In the genomic region with DNA sequence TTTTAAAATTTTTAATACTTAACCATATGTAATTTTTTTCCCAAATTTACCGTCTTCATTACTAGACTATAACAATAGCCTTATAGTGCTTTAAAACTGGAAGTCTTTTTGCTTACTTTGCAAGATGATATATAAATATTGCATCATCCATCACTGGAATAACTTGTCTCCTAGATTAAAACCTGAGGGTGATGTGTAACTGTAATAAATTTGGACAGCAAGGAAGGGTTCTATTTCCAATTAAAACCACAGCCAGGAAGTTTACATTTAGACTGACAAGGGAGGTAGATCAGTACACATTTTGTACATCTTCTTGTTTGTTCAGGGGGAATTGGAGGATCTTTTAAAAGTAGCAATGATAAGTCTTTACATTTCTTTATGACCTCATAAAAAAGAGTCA, we compare ENCODE assay signal across 19 cellular contexts. TPM values are rescaled to one million over a fixed set of nuclear protein-coding genes. Genes with fewer than 3 reads are reported as not detected.
DNase-seq lines count a peak whose midpoint lies in the region; FAIRE-seq and TF ChIP-seq lines count a peak whose summit lies in the region.
"Had no signal": no experiment of that assay in that cellular context is flagged by ENCODE, and none has a peak within 500 bp of the region (broad histone marks: within the 10 kb centered on the region; RNA-seq: fewer than 3 reads in every experiment).

No MANE protein-coding gene starts in this region.

- H3K9ac ChIP-seq in H1 (replicated peaks in 1 of 4; ENCODE audit: extremely low read depth in 1 of 4, low read depth in 3 of 4, low read length in 3 of 4), result no peak overlapping the region

- TF ChIP-seq EP300 in H1 (IDR thresholded peaks at IDR 0.05; ENCODE audit: borderline replicate concordance in 1 of 2, low read depth in 2 of 2, low read length in 2 of 2), result no peak

- H3K79me2 ChIP-seq in H1 (ENCODE audit: control insufficient read depth in 1 of 2, insufficient read depth in 2 of 2, low read length in 2 of 2), result no peaks in the 10 kb centered on the region

- H2AK5ac ChIP-seq in H1 (ENCODE audit: low read depth, low read length), result no peak overlapping the region

- POLR2A ChIA-PET in H1 (lab: Charles Lee; ENCODE audit: partially characterized antibody), result no interaction called here

- TF ChIP-seq RAD21 in H1 (IDR thresholded peaks at IDR 0.05 in 1 of 2, conservative IDR thresholded peaks at IDR 0.05 in 1 of 2; ENCODE audit: low read depth in 2 of 2, low read length in 2 of 2), result no peak

- H3K23ac ChIP-seq in H1 (ENCODE audit: insufficient read length), result no peak overlapping the region

- H4K20me1 ChIP-seq in H1 (replicated peaks in 1 of 2; ENCODE audit: control insufficient read depth in 1 of 2, insufficient read depth in 2 of 2, low read length in 2 of 2), result no peaks in the 10 kb centered on the region

- no peak overlapping the region for H2BK15ac ChIP-seq in H1 (ENCODE audit: low read length)

- H2BK12ac ChIP-seq in H1 (ENCODE audit: low read depth, low read length), result no peak overlapping the region

- H2BK5ac ChIP-seq in H1 (ENCODE audit: low read depth, low read length), result no peak overlapping the region

- H3K36me3 ChIP-seq in H1 (ENCODE audit: control insufficient read depth in 2 of 4, insufficient read depth in 4 of 4, low read length in 3 of 4), result no peaks in the 10 kb centered on the region

- H3K4me1 ChIP-seq in H1 (replicated peaks in 1 of 4; ENCODE audit: control insufficient read depth in 3 of 4, insufficient read depth in 4 of 4, low read length in 3 of 4), result no peaks in the 10 kb centered on the region

- TF ChIP-seq POLR2A in H1 (IDR thresholded peaks at IDR 0.05; ENCODE audit: control extremely low read depth in 1 of 2, low read depth in 2 of 2, low read length in 2 of 2), result no peak

- H3K4me3 ChIP-seq in H1 (ENCODE audit: extremely low read depth in 1 of 4, insufficient read depth in 2 of 4, low read depth in 3 of 4, low read length in 4 of 4), result no peak overlapping the region

- WGBS in H1 (ENCODE audit: extremely low coverage in 1 of 2, insufficient coverage in 1 of 2, insufficient read length in 1 of 2, insufficient replicate concordance in 2 of 2, low coverage in 1 of 2, low lambda C conversion rate in 2 of 2, missing lambda C conversion rate in 1 of 2), 2 experiments, result 100% methylated on average over 1 of the region's 1 CpG; no CpG with 5 or more reads in 1 of the 2 experiments

- no peaks in the 10 kb centered on the region; the same call in 1 of the 2 replicates for H3K23me2 ChIP-seq in H1 (ENCODE audit: low read depth, low read length)

- no peak overlapping the region for H3K56ac ChIP-seq in H1 (replicated peaks; ENCODE audit: insufficient read length, low read depth, low read length)

- H3K18ac ChIP-seq in H1 (ENCODE audit: extremely low read depth, low read length), result no peak overlapping the region

- no peak overlapping the region for H4K5ac ChIP-seq in H1 (ENCODE audit: insufficient read length, low read depth, low read length)

- no peak overlapping the region for H2BK120ac ChIP-seq in H1 (replicated peaks; ENCODE audit: low read depth, low read length)

- no peak overlapping the region for H3K14ac ChIP-seq in H1 (ENCODE audit: insufficient read length)

- no peak overlapping the region for H2AFZ ChIP-seq in H1 (ENCODE audit: low read length)

- peak overlapping the region; percentile 12; the same call in 1 of the 2 replicates for H3K27ac ChIP-seq in 22Rv1
- no peak overlapping the region for H3K27ac ChIP-seq in H1 (ENCODE audit: low read depth, low read length)
- H3K27ac ChIP-seq: C4-2B had no signal

- H4K91ac ChIP-seq in H1 (replicated peaks; ENCODE audit: insufficient read length, low read length), result no peak overlapping the region

- no peaks in the 10 kb centered on the region for H3K27me3 ChIP-seq in H1 (replicated peaks in 1 of 4; ENCODE audit: control insufficient read depth in 3 of 4, extremely low read depth in 1 of 4, insufficient read depth in 3 of 4, low read length in 3 of 4)

- CTCF ChIA-PET in H1 (lab: Charles Lee; ENCODE audit: partially characterized antibody), result interaction anchor here (0.7 to 3.1 kb wide), 3 partner anchors 13 to 590 kb away, joined by 3 to 12 read pairs (median 3); no protein-coding TSS in a partner anchor

- H2BK20ac ChIP-seq in H1 (ENCODE audit: low read length), result no peak overlapping the region

- no peak overlapping the region for H3K4me2 ChIP-seq in H1 (ENCODE audit: insufficient read depth in 1 of 2, low read depth in 2 of 2, low read length in 2 of 2)

- no peaks in the 10 kb centered on the region for H3K9me3 ChIP-seq in H1 (ENCODE audit: insufficient read depth in 2 of 2, low read depth in 1 of 2, low read length in 1 of 2)

- H3K79me1 ChIP-seq in H1 (ENCODE audit: low read depth, low read length), result no peaks in the 10 kb centered on the region

- H3K4ac ChIP-seq in H1 (replicated peaks; ENCODE audit: insufficient read length, low read depth, low read length), result no peak overlapping the region

- DNase-seq in DMS53 treated with DMSO at 0.1 percent for 48 hours (lab: John Stamatoyannopoulos, UW; ENCODE audit: unreplicated experiment), result peak; percentile 13
- DNase-seq in OCI-M1 (lab: John Stamatoyannopoulos, UW), result peak; percentile 49
- DNase-seq in H1 (ENCODE audit: low read depth in 1 of 2, low spot score in 2 of 2), result no peak
- no peak for DNase-seq in ureter (ENCODE audit: low spot score)
- no peak for DNase-seq in islet precursor cell
- no peak for DNase-seq in stimulated activated CD4-positive, alpha-beta T cell treated with anti-CD3 and anti-CD28 coated beads, Interleukin-2, amount 100 ng/mL, for 24 hours
- DNase-seq: AML-193; DMS79 treated with DMSO at 0.1 percent for 48 hours; KG1; NCI-H1417 treated with DMSO at 0.1 percent for 48 hours; NCI-H187 treated with DMSO at 0.1 percent for 48 hours; NCI-H748 treated with DMSO at 0.1 percent for 48 hours; NK-92 treated with Interleukin-12 subunit alpha and Interleukin-12 subunit beta, amount 100 ng/mL, for 24 hours; Right ventricle myocardium superior; T-helper 1 cell had no signal

- no peak for TF ChIP-seq CTCF in 22Rv1 (IDR thresholded peaks at IDR 0.05)
- TF ChIP-seq CTCF in H1 (IDR thresholded peaks at IDR 0.05; ENCODE audit: control extremely low read depth in 1 of 3, insufficient read depth in 1 of 3, low read depth in 1 of 3, low read length in 3 of 3), result no peak

- no peak overlapping the region for H4K8ac ChIP-seq in H1 (ENCODE audit: extremely low read depth, insufficient read depth, low read length)

- no peak for FAIRE-seq in H1 (lab: Jason Lieb, UNC)
- FAIRE-seq: D721Med, G401.6 had no signal

TF ChIP-seq in H1, 55 proteins besides CTCF, POLR2A, EP300 and RAD21:
- 0 out of 2 replicates have a peak, but pooled peaks have one; percentile 6 for TF ChIP-seq CEBPB (IDR thresholded peaks at IDR 0.05; ENCODE audit: low read depth, low read length)
- TF ChIP-seq POLR2AphosphoS5 (IDR thresholded peaks at IDR 0.05; ENCODE audit: low read depth, low read length), result no peak
- no peak for TF ChIP-seq POU5F1 (IDR thresholded peaks at IDR 0.05; ENCODE audit: low read depth, low read length)

RNA-seq across cellular contexts. Expression of gene NTNG1, which starts 21.9 kb away (rescaled TPM):
- 3.4 and 4.1 TPM in 2 replicates for total RNA-seq in H1 (2021; fragmentation: NEBNext Ultra II Directional; extraction: Animal tissue kit (Norgen Biotek cat#: 25700))
- 0.83 and 1.2 TPM in 2 replicates for polyA plus RNA-seq in H1 (2011; rRNA removed)
- 1.2 TPM for polyA plus RNA-seq in H1 (2011; cell fraction: cytosol; rRNA removed)
- polyA plus RNA-seq in H1 (2011; cell fraction: nucleus; rRNA removed), result 1.4 TPM
- polyA plus RNA-seq in H1 (2012, experiment 1 of 2), result 0.62 to 1.7 TPM (median 0.97 TPM) in 4 replicates
- 0.20 TPM for polyA plus RNA-seq in H1 (2012, experiment 2 of 2)
- 2.6 TPM for polyA plus RNA-seq in H1 (2013, experiment 1 of 2)
- 2.9 TPM for polyA plus RNA-seq in H1 (2013, experiment 2 of 2)
- polyA minus RNA-seq in H1 (2011; rRNA and poly(A)+ RNA removed), result 3.4 and 3.7 TPM in 2 replicates
- polyA minus RNA-seq in H1 (2011; cell fraction: cytosol; rRNA and poly(A)+ RNA removed), result 0.73 TPM
- 13.4 TPM for polyA minus RNA-seq in H1 (2011; cell fraction: nucleus; rRNA and poly(A)+ RNA removed)
- 9.9 TPM for total RNA-seq in ureter

Comparison
In these comparisons a context has a peak if more than half of its experiments do, and no peak if none do; other contexts are left out.
1. DNase-seq: peak in DMS53 treated with DMSO at 0.1 percent for 48 hours (single experiment) and OCI-M1 (single experiment); none in H1 (0 of 2), ureter (single experiment), islet precursor cell (single experiment) and stimulated activated CD4-positive, alpha-beta T cell treated with anti-CD3 and anti-CD28 coated beads, Interleukin-2, amount 100 ng/mL, for 24 hours (0 of 2).